ENCODE assay signal across 10 cellular contexts in the genomic region with DNA sequence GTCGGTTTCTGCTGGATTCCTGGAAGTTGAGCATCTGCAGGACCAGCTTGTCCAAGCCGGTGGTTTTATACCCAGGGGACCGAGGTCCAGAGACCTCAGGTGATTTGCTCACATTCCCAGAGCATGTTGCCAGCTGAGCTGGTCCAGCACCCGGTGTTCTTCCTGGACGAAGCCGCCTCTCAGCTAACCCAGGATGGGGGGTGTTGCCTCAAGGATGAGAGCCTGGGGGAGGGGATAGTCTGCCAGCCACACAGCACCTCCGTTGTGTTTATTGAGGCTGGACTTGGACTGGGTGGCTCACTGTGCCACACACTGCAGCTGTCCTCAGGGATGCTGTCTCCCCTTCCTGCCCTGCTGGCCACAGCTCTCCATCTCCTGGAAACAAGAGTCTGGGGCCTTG. TPM values are rescaled to one million over a fixed set of nuclear protein-coding genes. Genes with fewer than 3 reads are reported as not detected.
DNase-seq lines count a peak whose midpoint lies in the region; ATAC-seq and TF ChIP-seq lines count a peak whose summit lies in the region.
"Had no signal": no experiment of that assay in that cellular context is flagged by ENCODE, and none has a peak within 500 bp of the region (broad histone marks: within the 10 kb centered on the region; RNA-seq: fewer than 3 reads in every experiment).

No MANE protein-coding gene starts in this region.

- H3K9me3 Mint-ChIP-seq in CD8-positive, alpha-beta T cell, result no peaks in the 10 kb centered on the region
- H3K9me3 Mint-ChIP-seq in HFFc6, result no peaks in the 10 kb centered on the region
- H3K9me3 Mint-ChIP-seq in activated naive CD8-positive, alpha-beta T cell treated with anti-CD3 and anti-CD28 coated beads, Interleukin-2, amount 50 U/mL, for 24 hours, result no peaks in the 10 kb centered on the region
- no peaks in the 10 kb centered on the region for H3K9me3 Mint-ChIP-seq in naive B cell

- no peak for ATAC-seq in CD8-positive, alpha-beta T cell
- no peak for ATAC-seq in activated naive CD8-positive, alpha-beta T cell treated with anti-CD3 and anti-CD28 coated beads, Interleukin-2, amount 50 U/mL, for 24 hours
- ATAC-seq in naive B cell (ENCODE audit: low read depth in 2 of 2) (no peak), HG02678 (IDR thresholded peaks at IDR 0.05; ENCODE audit: unreplicated experiment) (no peak)
- ATAC-seq: heart left ventricle had no signal

- no peaks in the 10 kb centered on the region for H3K27me3 ChIP-seq in CD8-positive, alpha-beta T cell (ENCODE audit: insufficient read depth, low read length)
- no peaks in the 10 kb centered on the region for H3K27me3 ChIP-seq in tibial nerve
- H3K27me3 ChIP-seq: heart left ventricle had no signal

- no peak for TF ChIP-seq CTCF in CD8-positive, alpha-beta T cell (IDR thresholded peaks at IDR 0.05)
- TF ChIP-seq CTCF in HFFc6 (IDR thresholded peaks at IDR 0.05), result no peak
- TF ChIP-seq CTCF in tibial nerve (IDR thresholded peaks at IDR 0.05), result no peak
- TF ChIP-seq CTCF in GM20000 (IDR thresholded peaks at IDR 0.05; ENCODE audit: extremely low read depth, missing control alignments), result no peak

- peak overlapping the region; percentile 88 for H3K4me3 Mint-ChIP-seq in CD8-positive, alpha-beta T cell
- H3K4me3 Mint-ChIP-seq in HFFc6 (peak overlapping the region; percentile 88), naive B cell (peak overlapping the region; percentile 78 to 94 (median 89))
- H3K4me3 Mint-ChIP-seq in activated naive CD8-positive, alpha-beta T cell treated with anti-CD3 and anti-CD28 coated beads, Interleukin-2, amount 50 U/mL, for 24 hours, result peak overlapping the region; percentile 87

- no peaks in the 10 kb centered on the region for H3K36me3 ChIP-seq in CD8-positive, alpha-beta T cell (ENCODE audit: insufficient read depth, low read length)
- no peaks in the 10 kb centered on the region for H3K36me3 ChIP-seq in tibial nerve
- H3K36me3 ChIP-seq: heart left ventricle had no signal

- TF ChIP-seq POLR2A in tibial nerve (IDR thresholded peaks at IDR 0.05), result no peak

- CTCF ChIA-PET in CD8-positive, alpha-beta T cell (lab: Charles Lee), result interaction anchor here (0.8 to 1.5 kb wide), 6 partner anchors 9 to 194 kb away, joined by 3 to 8 read pairs (median 4); no protein-coding TSS in a partner anchor

- no peak overlapping the region for H3K27ac ChIP-seq in CD8-positive, alpha-beta T cell (ENCODE audit: low read depth, low read length)
- H3K27ac ChIP-seq in tibial nerve, result peak overlapping the region in 1 of 4 donors; percentile 88

- POLR2A ChIA-PET in CD8-positive, alpha-beta T cell (lab: Charles Lee), result interaction anchor here (1.0 to 1.1 kb wide), 3 partner anchors 25 to 31 kb away, joined by 3 read pairs; no protein-coding TSS in a partner anchor

- peaks cover 25% of the 10 kb centered on the region for H3K4me1 ChIP-seq in CD8-positive, alpha-beta T cell (ENCODE audit: insufficient read depth, low read length)
- H3K4me1 ChIP-seq in tibial nerve, result peaks cover 0 to 55% (median 19%) of the 10 kb centered on the region in 4 donors

- intact Hi-C loops in CD8-positive, alpha-beta T cell (cut with DNase I, micrococcal nuclease), result no loop called here

- H3K4me3 ChIP-seq in CD8-positive, alpha-beta T cell (ENCODE audit: low read depth, low read length), result no peak overlapping the region
- peak overlapping the region in 1 of 4 donors; percentile 80 for H3K4me3 ChIP-seq in tibial nerve

- H3K4me1 Mint-ChIP-seq in CD8-positive, alpha-beta T cell (ENCODE audit: low read depth), result peaks cover 24% of the 10 kb centered on the region
- H3K4me1 Mint-ChIP-seq in HFFc6 (ENCODE audit: low read depth) (peaks cover 28% of the 10 kb centered on the region), naive B cell (peaks cover 32 to 55% (median 47%) of the 10 kb centered on the region in 3 donors)
- H3K4me1 Mint-ChIP-seq in activated naive CD8-positive, alpha-beta T cell treated with anti-CD3 and anti-CD28 coated beads, Interleukin-2, amount 50 U/mL, for 24 hours, result peaks cover 39% of the 10 kb centered on the region

- H3K9me3 ChIP-seq in CD8-positive, alpha-beta T cell (ENCODE audit: low read length), result no peaks in the 10 kb centered on the region
- H3K9me3 ChIP-seq in tibial nerve, result no peaks in the 10 kb centered on the region
- H3K9me3 ChIP-seq: heart left ventricle had no signal

- TF ChIP-seq EP300 in tibial nerve (IDR thresholded peaks at IDR 0.05), result no peak

- no peak for DNase-seq in CD8-positive, alpha-beta T cell
- DNase-seq in HFFc6, result no peak
- DNase-seq in activated naive CD8-positive, alpha-beta T cell treated with anti-CD3 and anti-CD28 coated beads, Interleukin-2, amount 50 U/mL, for 24 hours, result no peak
- no peak for DNase-seq in naive B cell
- no peak for DNase-seq in tibial nerve (ENCODE audit: low spot score in 2 of 2)
- no peak for DNase-seq in GM20000 (ENCODE audit: low spot score)
- no peak for DNase-seq in DMS114 treated with DMSO at 0.1 percent for 48 hours (lab: John Stamatoyannopoulos, UW; ENCODE audit: unreplicated experiment)
- DNase-seq: stimulated activated CD4-positive, alpha-beta T cell treated with anti-CD3 and anti-CD28 coated beads, Interleukin-15, amount 100 ng/mL, for 24 hours had no signal

- 64 to 66% methylated on average over 6 to 7 of the region's 7 CpGs for WGBS in tibial nerve, 2 donors

- H3K36me3 Mint-ChIP-seq in CD8-positive, alpha-beta T cell, result no peaks in the 10 kb centered on the region
- H3K36me3 Mint-ChIP-seq in HFFc6 (ENCODE audit: low read depth) (no peaks in the 10 kb centered on the region; the same call in 1 of the 2 replicates), naive B cell (no peaks in the 10 kb centered on the region)
- H3K36me3 Mint-ChIP-seq in activated naive CD8-positive, alpha-beta T cell treated with anti-CD3 and anti-CD28 coated beads, Interleukin-2, amount 50 U/mL, for 24 hours (ENCODE audit: low read depth), result peaks cover 3% of the 10 kb centered on the region

- no peaks in the 10 kb centered on the region for H3K27me3 Mint-ChIP-seq in CD8-positive, alpha-beta T cell (ENCODE audit: low read depth)
- H3K27me3 Mint-ChIP-seq in HFFc6 (ENCODE audit: insufficient read depth) (peaks cover 2% of the 10 kb centered on the region; the same call in 1 of the 2 replicates), naive B cell (no peaks in the 10 kb centered on the region)
- no peaks in the 10 kb centered on the region for H3K27me3 Mint-ChIP-seq in activated naive CD8-positive, alpha-beta T cell treated with anti-CD3 and anti-CD28 coated beads, Interleukin-2, amount 50 U/mL, for 24 hours

- H3K27ac Mint-ChIP-seq in CD8-positive, alpha-beta T cell, result no peak overlapping the region
- H3K27ac Mint-ChIP-seq in HFFc6, result peak overlapping the region; percentile 56; the same call in 1 of the 2 replicates
- no peak overlapping the region for H3K27ac Mint-ChIP-seq in activated naive CD8-positive, alpha-beta T cell treated with anti-CD3 and anti-CD28 coated beads, Interleukin-2, amount 50 U/mL, for 24 hours
- peak overlapping the region in 3 of 6 donors; percentile 39 to 77 (median 43) for H3K27ac Mint-ChIP-seq in naive B cell

RNA-seq across cellular contexts. Expression of gene TMEM201, which starts 1.5 kb away (rescaled TPM):
- 10 to 100 TPM; 10.7 to 11.5 TPM for total RNA-seq in CD8-positive, alpha-beta T cell
- total RNA-seq in HFFc6 (2021; fragmentation: NEBNext Ultra II Directional; extraction: Animal tissue kit (Norgen Biotek cat#: 25700)), result 10 to 100 TPM; 10.5 to 14.0 (median 11.2) TPM
- 1 to 10 TPM in 4 of 6 donors, under 1 TPM in 2; 0.89 to 3.5 (median 1.2) TPM for polyA plus RNA-seq in naive B cell (ENCODE audit: low read depth in 6 of 6)
- total RNA-seq in tibial nerve, result 10 to 100 TPM; 11.8 to 22.8 (median 16.3) TPM

RNA-seq across cellular contexts. Expression of gene SLC25A33, which starts 50.9 kb away (rescaled TPM):
- 10 to 100 TPM; 10.1 to 11.2 TPM for total RNA-seq in CD8-positive, alpha-beta T cell
- 1 to 10 TPM; 3.3 to 4.7 (median 4.0) TPM for total RNA-seq in HFFc6 (2021; fragmentation: NEBNext Ultra II Directional; extraction: Animal tissue kit (Norgen Biotek cat#: 25700))
- polyA plus RNA-seq in naive B cell (ENCODE audit: low read depth in 6 of 6), result 1 to 10 TPM; 6.3 to 8.7 (median 8.1) TPM
- total RNA-seq in tibial nerve, result 10 to 100 TPM in 1 of 4 donors, 1 to 10 TPM in 3; 5.4 to 10.2 (median 6.8) TPM
